In genomic region chr4:99640676-99641075, GRCh38 we compare ENCODE assay signal across 20 cellular contexts. TPM values are rescaled to one million over a fixed set of nuclear protein-coding genes. Genes with fewer than 3 reads are reported as not detected.
"Had no signal": no experiment of that assay in that cellular context is flagged by ENCODE, and none has a peak within 500 bp of the region (broad histone marks: within the 10 kb centered on the region; RNA-seq: fewer than 3 reads in every experiment).

No MANE protein-coding gene starts in this region.

- DNase-seq: activated CD4-positive, alpha-beta T cell treated with anti-CD3 and anti-CD28 coated beads, Interleukin-2, amount 50 U/mL, for 4 hours; activated gamma-delta T cell treated with Interleukin-2 at 50 U/mL for 16 hours; activated naive CD8-positive, alpha-beta T cell treated with anti-CD3 and anti-CD28 coated beads for 36 hours; amniotic stem cell; dorsolateral prefrontal cortex; endodermal cell; erythroblast; heart right ventricle; mesendoderm; naive thymus-derived CD4-positive, alpha-beta T cell; sigmoid colon; stimulated activated CD8-positive, alpha-beta memory T cell treated with anti-CD3 and anti-CD28 coated beads, Interleukin-4, amount 100 ng/mL, for 48 hours; stimulated activated naive CD4-positive, alpha-beta T cell; upper lobe of right lung; WERI-Rb-1 had no signal

- H3K27me3 ChIP-seq: dorsolateral prefrontal cortex, heart right ventricle, sigmoid colon, upper lobe of right lung had no signal

- H3K27ac Mint-ChIP-seq: activated naive CD8-positive, alpha-beta T cell treated with anti-CD3 and anti-CD28 coated beads for 36 hours; activated T-helper 1 cell treated with anti-CD3 and anti-CD28 coated beads, Interleukin-12 subunit alpha, Interleukin-12 subunit beta, Interleukin-2, Interleukin-4 antibody, amounts not matched to agents 30 ng/mL and 10 ng/mL and 1 ng/mL, durations not matched to agents 14 hours and 24 hours and 36 hours; endodermal cell; naive thymus-derived CD4-positive, alpha-beta T cell had no signal

- H3K27ac ChIP-seq: dorsolateral prefrontal cortex, heart right ventricle, sigmoid colon, upper lobe of right lung, WERI-Rb-1 had no signal

- H3K9me3 ChIP-seq: heart right ventricle, sigmoid colon, upper lobe of right lung had no signal

- H3K36me3 ChIP-seq: heart right ventricle, sigmoid colon, upper lobe of right lung, WERI-Rb-1 had no signal

- ATAC-seq: heart right ventricle; naive thymus-derived CD4-positive, alpha-beta T cell; upper lobe of right lung had no signal

- H3K9me3 Mint-ChIP-seq: activated naive CD8-positive, alpha-beta T cell treated with anti-CD3 and anti-CD28 coated beads for 36 hours; activated T-helper 1 cell treated with anti-CD3 and anti-CD28 coated beads, Interleukin-12 subunit alpha, Interleukin-12 subunit beta, Interleukin-2, Interleukin-4 antibody, amounts not matched to agents 30 ng/mL and 10 ng/mL and 1 ng/mL, durations not matched to agents 14 hours and 24 hours and 36 hours; endodermal cell; naive thymus-derived CD4-positive, alpha-beta T cell had no signal

- H3K36me3 Mint-ChIP-seq: activated naive CD8-positive, alpha-beta T cell treated with anti-CD3 and anti-CD28 coated beads for 36 hours; naive thymus-derived CD4-positive, alpha-beta T cell had no signal

- H3K4me3 ChIP-seq: dorsolateral prefrontal cortex, heart right ventricle, sigmoid colon, upper lobe of right lung had no signal

- H3K4me1 ChIP-seq: upper lobe of right lung had no signal

- H3K4me1 Mint-ChIP-seq: activated naive CD8-positive, alpha-beta T cell treated with anti-CD3 and anti-CD28 coated beads for 36 hours had no signal

- H3K4me3 Mint-ChIP-seq: activated naive CD8-positive, alpha-beta T cell treated with anti-CD3 and anti-CD28 coated beads for 36 hours; activated T-helper 1 cell treated with anti-CD3 and anti-CD28 coated beads, Interleukin-12 subunit alpha, Interleukin-12 subunit beta, Interleukin-2, Interleukin-4 antibody, amounts not matched to agents 30 ng/mL and 10 ng/mL and 1 ng/mL, durations not matched to agents 14 hours and 24 hours and 36 hours; endodermal cell; naive thymus-derived CD4-positive, alpha-beta T cell had no signal

RNA-seq across cellular contexts. Expression of gene C4orf54, which starts 17.0 kb away (rescaled TPM):
- total RNA-seq: activated CD8-positive, alpha-beta memory T cell treated with anti-CD3 and anti-CD28 coated beads for 36 hours; activated naive CD8-positive, alpha-beta T cell treated with anti-CD3 and anti-CD28 coated beads for 36 hours; activated T-helper 1 cell treated with anti-CD3 and anti-CD28 coated beads, Interleukin-12 subunit alpha, Interleukin-12 subunit beta, Interleukin-2, Interleukin-4 antibody, amounts not matched to agents 30 ng/mL and 10 ng/mL and 1 ng/mL, durations not matched to agents 14 hours and 24 hours and 36 hours; endodermal cell; naive thymus-derived CD4-positive, alpha-beta T cell; osteocyte; T-helper 2 cell treated with Interferon-gamma antibody and Interleukin-4, amounts not matched to agents 100 ng/mL and 5 ng/mL, for 36 hours; upper lobe of right lung had no signal
- polyA plus RNA-seq: liver; naive thymus-derived CD4-positive, alpha-beta T cell had no signal
